ENCODE assay signal across 1 cellular context in the genomic region with DNA sequence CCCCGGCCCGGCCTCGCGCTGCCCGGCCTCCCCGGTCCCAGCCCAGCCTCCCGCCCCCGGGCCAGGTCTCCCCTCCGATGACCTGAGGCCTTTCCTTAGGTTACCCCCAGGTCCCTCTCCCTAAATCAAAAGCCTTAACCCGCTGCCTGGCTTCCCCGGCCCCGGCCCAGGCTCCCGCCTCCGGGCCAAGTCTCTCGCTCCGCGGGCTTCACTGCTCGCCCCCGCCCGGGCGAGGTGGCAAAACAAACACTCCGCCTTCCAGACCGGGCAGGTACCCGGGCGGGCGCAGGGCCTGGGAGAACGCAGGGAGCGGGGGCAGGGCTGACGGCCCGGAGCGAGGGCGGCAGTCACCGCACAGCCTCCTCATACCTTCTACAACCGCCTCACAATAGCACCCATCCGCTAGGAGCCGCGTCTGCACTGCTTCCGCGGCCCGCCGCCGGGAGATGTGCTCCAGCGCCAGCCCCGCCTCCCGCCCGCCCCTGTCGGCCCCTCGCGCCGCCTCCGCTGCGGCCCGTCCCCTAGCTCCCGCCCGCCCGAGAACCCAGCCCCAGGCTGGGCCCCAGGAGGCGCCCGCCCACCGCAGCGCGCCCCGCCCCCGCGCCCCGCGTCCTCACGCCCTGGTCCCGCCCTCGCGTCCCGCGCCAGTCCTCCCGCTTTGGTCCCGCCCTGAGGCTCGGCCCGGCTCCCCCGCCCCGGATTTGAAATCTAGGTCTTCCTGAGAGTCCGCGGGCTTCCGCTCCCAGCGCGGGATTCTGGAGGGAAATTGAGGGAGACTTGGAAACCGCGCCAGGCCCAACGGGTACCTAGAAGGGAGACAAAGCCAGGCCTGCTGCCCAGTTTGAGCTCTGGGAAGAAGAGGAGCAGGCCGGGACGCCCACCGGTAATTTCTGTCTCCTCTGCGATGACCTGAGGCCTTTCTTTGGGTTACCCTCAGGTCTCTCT.
A peak's percentile ranks its signal among the peaks of the same experiment; 100 is the strongest.
TF ChIP-seq lines count a peak whose summit lies in the region.

A gene (minus strand): TSS at position 422 of the 945 bp plus-strand sequence. CDS start 10,994 bp downstream, outside the sequence.
A gene with protein sequence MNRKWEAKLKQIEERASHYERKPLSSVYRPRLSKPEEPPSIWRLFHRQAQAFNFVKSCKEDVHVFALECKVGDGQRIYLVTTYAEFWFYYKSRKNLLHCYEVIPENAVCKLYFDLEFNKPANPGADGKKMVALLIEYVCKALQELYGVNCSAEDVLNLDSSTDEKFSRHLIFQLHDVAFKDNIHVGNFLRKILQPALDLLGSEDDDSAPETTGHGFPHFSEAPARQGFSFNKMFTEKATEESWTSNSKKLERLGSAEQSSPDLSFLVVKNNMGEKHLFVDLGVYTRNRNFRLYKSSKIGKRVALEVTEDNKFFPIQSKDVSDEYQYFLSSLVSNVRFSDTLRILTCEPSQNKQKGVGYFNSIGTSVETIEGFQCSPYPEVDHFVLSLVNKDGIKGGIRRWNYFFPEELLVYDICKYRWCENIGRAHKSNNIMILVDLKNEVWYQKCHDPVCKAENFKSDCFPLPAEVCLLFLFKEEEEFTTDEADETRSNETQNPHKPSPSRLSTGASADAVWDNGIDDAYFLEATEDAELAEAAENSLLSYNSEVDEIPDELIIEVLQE (plus strand): TSS at position 713 of the 945 bp plus-strand sequence. CDS start 7,403 bp downstream, outside the sequence.

TF ChIP-seq in HepG2, 621 proteins besides CTCF, POLR2A, EP300 and RAD21 (continued from another document):
- TF ChIP-seq, protein P1, sequence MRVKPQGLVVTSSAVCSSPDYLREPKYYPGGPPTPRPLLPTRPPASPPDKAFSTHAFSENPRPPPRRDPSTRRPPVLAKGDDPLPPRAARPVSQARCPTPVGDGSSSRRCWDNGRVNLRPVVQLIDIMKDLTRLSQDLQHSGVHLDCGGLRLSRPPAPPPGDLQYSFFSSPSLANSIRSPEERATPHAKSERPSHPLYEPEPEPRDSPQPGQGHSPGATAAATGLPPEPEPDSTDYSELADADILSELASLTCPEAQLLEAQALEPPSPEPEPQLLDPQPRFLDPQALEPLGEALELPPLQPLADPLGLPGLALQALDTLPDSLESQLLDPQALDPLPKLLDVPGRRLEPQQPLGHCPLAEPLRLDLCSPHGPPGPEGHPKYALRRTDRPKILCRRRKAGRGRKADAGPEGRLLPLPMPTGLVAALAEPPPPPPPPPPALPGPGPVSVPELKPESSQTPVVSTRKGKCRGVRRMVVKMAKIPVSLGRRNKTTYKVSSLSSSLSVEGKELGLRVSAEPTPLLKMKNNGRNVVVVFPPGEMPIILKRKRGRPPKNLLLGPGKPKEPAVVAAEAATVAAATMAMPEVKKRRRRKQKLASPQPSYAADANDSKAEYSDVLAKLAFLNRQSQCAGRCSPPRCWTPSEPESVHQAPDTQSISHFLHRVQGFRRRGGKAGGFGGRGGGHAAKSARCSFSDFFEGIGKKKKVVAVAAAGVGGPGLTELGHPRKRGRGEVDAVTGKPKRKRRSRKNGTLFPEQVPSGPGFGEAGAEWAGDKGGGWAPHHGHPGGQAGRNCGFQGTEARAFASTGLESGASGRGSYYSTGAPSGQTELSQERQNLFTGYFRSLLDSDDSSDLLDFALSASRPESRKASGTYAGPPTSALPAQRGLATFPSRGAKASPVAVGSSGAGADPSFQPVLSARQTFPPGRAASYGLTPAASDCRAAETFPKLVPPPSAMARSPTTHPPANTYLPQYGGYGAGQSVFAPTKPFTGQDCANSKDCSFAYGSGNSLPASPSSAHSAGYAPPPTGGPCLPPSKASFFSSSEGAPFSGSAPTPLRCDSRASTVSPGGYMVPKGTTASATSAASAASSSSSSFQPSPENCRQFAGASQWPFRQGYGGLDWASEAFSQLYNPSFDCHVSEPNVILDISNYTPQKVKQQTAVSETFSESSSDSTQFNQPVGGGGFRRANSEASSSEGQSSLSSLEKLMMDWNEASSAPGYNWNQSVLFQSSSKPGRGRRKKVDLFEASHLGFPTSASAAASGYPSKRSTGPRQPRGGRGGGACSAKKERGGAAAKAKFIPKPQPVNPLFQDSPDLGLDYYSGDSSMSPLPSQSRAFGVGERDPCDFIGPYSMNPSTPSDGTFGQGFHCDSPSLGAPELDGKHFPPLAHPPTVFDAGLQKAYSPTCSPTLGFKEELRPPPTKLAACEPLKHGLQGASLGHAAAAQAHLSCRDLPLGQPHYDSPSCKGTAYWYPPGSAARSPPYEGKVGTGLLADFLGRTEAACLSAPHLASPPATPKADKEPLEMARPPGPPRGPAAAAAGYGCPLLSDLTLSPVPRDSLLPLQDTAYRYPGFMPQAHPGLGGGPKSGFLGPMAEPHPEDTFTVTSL (CRISPR knock-in tag; IDR thresholded peaks at IDR 0.05; ENCODE audit: borderline replicate concordance), result no peak
- TF ChIP-seq, protein P2, sequence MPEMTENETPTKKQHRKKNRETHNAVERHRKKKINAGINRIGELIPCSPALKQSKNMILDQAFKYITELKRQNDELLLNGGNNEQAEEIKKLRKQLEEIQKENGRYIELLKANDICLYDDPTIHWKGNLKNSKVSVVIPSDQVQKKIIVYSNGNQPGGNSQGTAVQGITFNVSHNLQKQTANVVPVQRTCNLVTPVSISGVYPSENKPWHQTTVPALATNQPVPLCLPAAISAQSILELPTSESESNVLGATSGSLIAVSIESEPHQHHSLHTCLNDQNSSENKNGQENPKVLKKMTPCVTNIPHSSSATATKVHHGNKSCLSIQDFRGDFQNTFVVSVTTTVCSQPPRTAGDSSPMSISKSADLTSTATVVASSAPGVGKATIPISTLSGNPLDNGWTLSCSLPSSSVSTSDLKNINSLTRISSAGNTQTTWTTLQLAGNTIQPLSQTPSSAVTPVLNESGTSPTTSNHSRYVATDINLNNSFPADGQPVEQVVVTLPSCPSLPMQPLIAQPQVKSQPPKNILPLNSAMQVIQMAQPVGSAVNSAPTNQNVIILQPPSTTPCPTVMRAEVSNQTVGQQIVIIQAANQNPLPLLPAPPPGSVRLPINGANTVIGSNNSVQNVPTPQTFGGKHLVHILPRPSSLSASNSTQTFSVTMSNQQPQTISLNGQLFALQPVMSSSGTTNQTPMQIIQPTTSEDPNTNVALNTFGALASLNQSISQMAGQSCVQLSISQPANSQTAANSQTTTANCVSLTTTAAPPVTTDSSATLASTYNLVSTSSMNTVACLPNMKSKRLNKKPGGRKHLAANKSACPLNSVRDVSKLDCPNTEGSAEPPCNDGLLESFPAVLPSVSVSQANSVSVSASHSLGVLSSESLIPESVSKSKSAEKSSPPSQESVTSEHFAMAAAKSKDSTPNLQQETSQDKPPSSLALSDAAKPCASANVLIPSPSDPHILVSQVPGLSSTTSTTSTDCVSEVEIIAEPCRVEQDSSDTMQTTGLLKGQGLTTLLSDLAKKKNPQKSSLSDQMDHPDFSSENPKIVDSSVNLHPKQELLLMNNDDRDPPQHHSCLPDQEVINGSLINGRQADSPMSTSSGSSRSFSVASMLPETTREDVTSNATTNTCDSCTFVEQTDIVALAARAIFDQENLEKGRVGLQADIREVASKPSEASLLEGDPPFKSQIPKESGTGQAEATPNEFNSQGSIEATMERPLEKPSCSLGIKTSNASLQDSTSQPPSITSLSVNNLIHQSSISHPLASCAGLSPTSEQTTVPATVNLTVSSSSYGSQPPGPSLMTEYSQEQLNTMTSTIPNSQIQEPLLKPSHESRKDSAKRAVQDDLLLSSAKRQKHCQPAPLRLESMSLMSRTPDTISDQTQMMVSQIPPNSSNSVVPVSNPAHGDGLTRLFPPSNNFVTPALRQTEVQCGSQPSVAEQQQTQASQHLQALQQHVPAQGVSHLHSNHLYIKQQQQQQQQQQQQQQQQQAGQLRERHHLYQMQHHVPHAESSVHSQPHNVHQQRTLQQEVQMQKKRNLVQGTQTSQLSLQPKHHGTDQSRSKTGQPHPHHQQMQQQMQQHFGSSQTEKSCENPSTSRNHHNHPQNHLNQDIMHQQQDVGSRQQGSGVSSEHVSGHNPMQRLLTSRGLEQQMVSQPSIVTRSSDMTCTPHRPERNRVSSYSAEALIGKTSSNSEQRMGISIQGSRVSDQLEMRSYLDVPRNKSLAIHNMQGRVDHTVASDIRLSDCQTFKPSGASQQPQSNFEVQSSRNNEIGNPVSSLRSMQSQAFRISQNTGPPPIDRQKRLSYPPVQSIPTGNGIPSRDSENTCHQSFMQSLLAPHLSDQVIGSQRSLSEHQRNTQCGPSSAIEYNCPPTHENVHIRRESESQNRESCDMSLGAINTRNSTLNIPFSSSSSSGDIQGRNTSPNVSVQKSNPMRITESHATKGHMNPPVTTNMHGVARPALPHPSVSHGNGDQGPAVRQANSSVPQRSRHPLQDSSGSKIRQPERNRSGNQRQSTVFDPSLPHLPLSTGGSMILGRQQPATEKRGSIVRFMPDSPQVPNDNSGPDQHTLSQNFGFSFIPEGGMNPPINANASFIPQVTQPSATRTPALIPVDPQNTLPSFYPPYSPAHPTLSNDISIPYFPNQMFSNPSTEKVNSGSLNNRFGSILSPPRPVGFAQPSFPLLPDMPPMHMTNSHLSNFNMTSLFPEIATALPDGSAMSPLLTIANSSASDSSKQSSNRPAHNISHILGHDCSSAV (CRISPR knock-in tag; IDR thresholded peaks at IDR 0.05; ENCODE audit: borderline replicate concordance), result no peak
- peak; percentile 20; the same call in 1 of the 2 replicates for TF ChIP-seq TGIF2 (CRISPR knock-in tag; IDR thresholded peaks at IDR 0.05)
- TF ChIP-seq, protein P3, sequence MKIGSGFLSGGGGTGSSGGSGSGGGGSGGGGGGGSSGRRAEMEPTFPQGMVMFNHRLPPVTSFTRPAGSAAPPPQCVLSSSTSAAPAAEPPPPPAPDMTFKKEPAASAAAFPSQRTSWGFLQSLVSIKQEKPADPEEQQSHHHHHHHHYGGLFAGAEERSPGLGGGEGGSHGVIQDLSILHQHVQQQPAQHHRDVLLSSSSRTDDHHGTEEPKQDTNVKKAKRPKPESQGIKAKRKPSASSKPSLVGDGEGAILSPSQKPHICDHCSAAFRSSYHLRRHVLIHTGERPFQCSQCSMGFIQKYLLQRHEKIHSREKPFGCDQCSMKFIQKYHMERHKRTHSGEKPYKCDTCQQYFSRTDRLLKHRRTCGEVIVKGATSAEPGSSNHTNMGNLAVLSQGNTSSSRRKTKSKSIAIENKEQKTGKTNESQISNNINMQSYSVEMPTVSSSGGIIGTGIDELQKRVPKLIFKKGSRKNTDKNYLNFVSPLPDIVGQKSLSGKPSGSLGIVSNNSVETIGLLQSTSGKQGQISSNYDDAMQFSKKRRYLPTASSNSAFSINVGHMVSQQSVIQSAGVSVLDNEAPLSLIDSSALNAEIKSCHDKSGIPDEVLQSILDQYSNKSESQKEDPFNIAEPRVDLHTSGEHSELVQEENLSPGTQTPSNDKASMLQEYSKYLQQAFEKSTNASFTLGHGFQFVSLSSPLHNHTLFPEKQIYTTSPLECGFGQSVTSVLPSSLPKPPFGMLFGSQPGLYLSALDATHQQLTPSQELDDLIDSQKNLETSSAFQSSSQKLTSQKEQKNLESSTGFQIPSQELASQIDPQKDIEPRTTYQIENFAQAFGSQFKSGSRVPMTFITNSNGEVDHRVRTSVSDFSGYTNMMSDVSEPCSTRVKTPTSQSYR (CRISPR knock-in tag; IDR thresholded peaks at IDR 0.05; ENCODE audit: borderline replicate concordance), result no peak
- TF ChIP-seq ZMYM2 (CRISPR knock-in tag; IDR thresholded peaks at IDR 0.05), result no peak
- TF ChIP-seq, protein P4, sequence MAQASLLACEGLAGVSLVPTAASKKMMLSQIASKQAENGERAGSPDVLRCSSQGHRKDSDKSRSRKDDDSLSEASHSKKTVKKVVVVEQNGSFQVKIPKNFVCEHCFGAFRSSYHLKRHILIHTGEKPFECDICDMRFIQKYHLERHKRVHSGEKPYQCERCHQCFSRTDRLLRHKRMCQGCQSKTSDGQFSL (CRISPR knock-in tag; IDR thresholded peaks at IDR 0.05), result no peak
TF ChIP-seq in HepG2: peak in this region for 164.
